In genomic region chr3:81161851-81162250, GRCh38 we compare ENCODE assay signal across 4 cellular contexts.
"Had no signal": no experiment of that assay in that cellular context is flagged by ENCODE, and none has a peak within 500 bp of the region (broad histone marks: within the 10 kb centered on the region; RNA-seq: fewer than 3 reads in every experiment).

No MANE protein-coding gene starts in this region.

- DNase-seq: H9, HCEC 1CT had no signal

- ATAC-seq: GM23338, HepG2 had no signal
